ENCODE assay signal across 15 cellular contexts in genomic region chr11:107493117-107493516, GRCh38. TPM values are rescaled to one million over a fixed set of nuclear protein-coding genes. Genes with fewer than 3 reads are reported as not detected.
A peak's percentile ranks its signal among the peaks of the same experiment; 100 is the strongest.
DNase-seq lines count a peak whose midpoint lies in the region; ATAC-seq and TF ChIP-seq lines count a peak whose summit lies in the region.
"Had no signal": no experiment of that assay in that cellular context is flagged by ENCODE, and none has a peak within 500 bp of the region (broad histone marks: within the 10 kb centered on the region; RNA-seq: fewer than 3 reads in every experiment).

No MANE protein-coding gene starts in this region.

- TF ChIP-seq CTCF in PC-9 (conservative IDR thresholded peaks at IDR 0.05) (no peak), choroid plexus epithelial cell (conservative IDR thresholded peaks at IDR 0.05; ENCODE audit: low read depth, low read length) (no peak), gastrocnemius medialis (IDR thresholded peaks at IDR 0.05 in 4 of 5, conservative IDR thresholded peaks at IDR 0.05 in 1 of 5) (no peak)

- no peak for TF ChIP-seq POLR2A in gastrocnemius medialis (IDR thresholded peaks at IDR 0.05)

- H3K36me3 ChIP-seq in PC-9 (ENCODE audit: low read depth) (no peaks in the 10 kb centered on the region), gastrocnemius medialis (no peaks in the 10 kb centered on the region)
- H3K36me3 ChIP-seq: prostate gland had no signal

- CTCF ChIA-PET in PC-9 (lab: Charles Lee): no interaction called here

- peaks cover 12% of the 10 kb centered on the region; the same call in 1 of the 2 replicates for H3F3A ChIP-seq in PC-9 (ENCODE audit: insufficient read depth, low read depth)

- ATAC-seq in gastrocnemius medialis (no peak), GM18873 (IDR thresholded peaks at IDR 0.05; ENCODE audit: low FRiP score, unreplicated experiment) (no peak)
- ATAC-seq: activated naive CD4-positive, alpha-beta T cell treated with anti-CD3 and anti-CD28 coated beads, Interleukin-2, amount 50 U/mL, for 72 hours; left ventricle myocardium superior; naive thymus-derived CD4-positive, alpha-beta T cell had no signal

- intact Hi-C loops in PC-9 (cut with micrococcal nuclease; ENCODE audit: unreplicated experiment): no loop called here
- intact Hi-C loops in gastrocnemius medialis (cut with DNase I; ENCODE audit: low total_unique reads): no loop called here

- H3K27me3 ChIP-seq in PC-9 (ENCODE audit: insufficient read depth, low read depth): no peaks in the 10 kb centered on the region
- no peaks in the 10 kb centered on the region for H3K27me3 ChIP-seq in gastrocnemius medialis

- in situ Hi-C loops in gastrocnemius medialis (cut with MboI; ENCODE audit: low sequenced_read_pairs in 4 of 4): no loop called here

- no peak overlapping the region for H3K4me2 ChIP-seq in PC-9

- POLR2A ChIA-PET in PC-9 (lab: Charles Lee; ENCODE audit: unreplicated experiment): no interaction called here

- H3K79me2 ChIP-seq in PC-9 (ENCODE audit: low read depth): no peaks in the 10 kb centered on the region

- H3K4me3 ChIP-seq in PC-9: no peak overlapping the region
- no peak overlapping the region for H3K4me3 ChIP-seq in choroid plexus epithelial cell (ENCODE audit: low read depth, low read length)
- H3K4me3 ChIP-seq in gastrocnemius medialis: no peak overlapping the region
- H3K4me3 ChIP-seq: prostate gland had no signal

- no TSS peak for BruUV-seq in PC-9 (replicated peaks; lab: Mats Ljungman, UMichigan)

- no peaks in the 10 kb centered on the region for H3K9me2 ChIP-seq in PC-9 (ENCODE audit: insufficient read depth)

- no peak overlapping the region for H3K27ac ChIP-seq in PC-9
- H3K27ac ChIP-seq in gastrocnemius medialis: no peak overlapping the region
- H3K27ac ChIP-seq: prostate gland had no signal

- no peak overlapping the region for H2AFZ ChIP-seq in PC-9

- no peaks in the 10 kb centered on the region for H3K9me3 ChIP-seq in PC-9 (ENCODE audit: insufficient read depth, low read depth)
- H3K9me3 ChIP-seq in gastrocnemius medialis: no peaks in the 10 kb centered on the region
- H3K9me3 ChIP-seq: prostate gland had no signal

- no peaks in the 10 kb centered on the region for H4K20me1 ChIP-seq in PC-9 (ENCODE audit: insufficient read depth)

- DNase-seq in ELR (ENCODE audit: low read depth): peak; percentile 84
- DNase-seq in PC-9: peak; percentile 16 to 65
- DNase-seq in choroid plexus epithelial cell (ENCODE audit: low read depth): peak; percentile 54
- DNase-seq in non-pigmented ciliary epithelial cell (ENCODE audit: low read depth): peak; percentile 42
- DNase-seq in gastrocnemius medialis: no peak
- DNase-seq in NCI-H774 (lab: John Stamatoyannopoulos, UW): no peak
- DNase-seq in activated CD8-positive, alpha-beta memory T cell treated with anti-CD3 and anti-CD28 coated beads, Interleukin-2, amount 50 U/mL, for 4 hours: no peak
- DNase-seq: C1 segment of cervical spinal cord; hippocampal formation; left ventricle myocardium superior; naive thymus-derived CD4-positive, alpha-beta T cell; NCI-H1417 had no signal

- H3K4me1 ChIP-seq in PC-9 (replicated peaks; ENCODE audit: insufficient read depth) (peaks cover 17% of the 10 kb centered on the region), gastrocnemius medialis (no peaks in the 10 kb centered on the region)
- H3K4me1 ChIP-seq: prostate gland had no signal

RNA-seq across cellular contexts. Expression of gene CWF19L2, which starts 35.5 kb away (rescaled TPM):
- total RNA-seq in PC-9 (2021) (11.9 and 12.1 TPM in 2 replicates), gastrocnemius medialis (10 to 100 TPM in 2 of 4 donors, 1 to 10 TPM in 2; 6.5 to 17.4 (median 9.8) TPM)

Comparison
In these comparisons a context has a peak if more than half of its experiments do, and no peak if none do; other contexts are left out.
1. DNase-seq: peak in ELR (single experiment), PC-9 (2 of 2), choroid plexus epithelial cell (single experiment) and non-pigmented ciliary epithelial cell (single experiment); none in gastrocnemius medialis (0 of 2), NCI-H774 (single experiment) and activated CD8-positive, alpha-beta memory T cell treated with anti-CD3 and anti-CD28 coated beads, Interleukin-2, amount 50 U/mL, for 4 hours (single experiment).